21 cellular contexts compared by ENCODE assay signal in genomic region chr7:141944811-141945210, GRCh38. TPM values are rescaled to one million over a fixed set of nuclear protein-coding genes. Genes with fewer than 3 reads are reported as not detected.
"Had no signal": no experiment of that assay in that cellular context is flagged by ENCODE, and none has a peak within 500 bp of the region (broad histone marks: within the 10 kb centered on the region; RNA-seq: fewer than 3 reads in every experiment).

No MANE protein-coding gene starts in this region.

- H3K27me3 Mint-ChIP-seq: activated CD4-positive, alpha-beta memory T cell treated with anti-CD3 and anti-CD28 coated beads, Interleukin-2, amount 10 ng/mL, durations not matched to agents 7 days and 5 days; memory B cell; progenitor cell of endocrine pancreas; stimulated activated memory B cell treated with anti-CD40 and anti-IgM and Interleukin-4, amounts not matched to agents 10 μg/mL and 1 μg/mL and 100 μg/mL, for 72 hours had no signal

- DNase-seq: activated CD4-positive, alpha-beta memory T cell treated with anti-CD3 and anti-CD28 coated beads, Interleukin-2, amount 10 ng/mL, durations not matched to agents 7 days and 5 days; activated CD4-positive, CD25-positive, alpha-beta regulatory T cell treated with anti-CD3 and anti-CD28 coated beads, Interleukin-2, amount 50 U/mL, for 72 hours; activated gamma-delta T cell treated with Interleukin-2 at 50 U/mL for 16 hours; activated naive CD8-positive, alpha-beta T cell treated with anti-CD3 and anti-CD28 coated beads, Interleukin-2, amount 10 ng/mL, durations not matched to agents 7 days and 5 days; activated T-cell treated with anti-CD3 and anti-CD28 coated beads, Interleukin-2, amount 50 U/mL, for 72 hours; anterior cingulate cortex; dorsolateral prefrontal cortex; left colon; occipital lobe; right cardiac atrium; substantia nigra had no signal

- H3K27ac ChIP-seq: breast epithelium, dorsolateral prefrontal cortex, esophagus muscularis mucosa had no signal

- H3K4me3 ChIP-seq: breast epithelium, esophagus muscularis mucosa, smooth muscle cell had no signal

- H3K36me3 ChIP-seq: breast epithelium, esophagus muscularis mucosa had no signal

- H3K4me2 ChIP-seq: smooth muscle cell had no signal

- H3K36me3 Mint-ChIP-seq: activated naive CD8-positive, alpha-beta T cell treated with anti-CD3 and anti-CD28 coated beads, Interleukin-2, amount 10 ng/mL, durations not matched to agents 7 days and 5 days; memory B cell had no signal

- H3K4me1 ChIP-seq: breast epithelium, esophagus muscularis mucosa had no signal

- H3K27ac Mint-ChIP-seq: activated CD4-positive, alpha-beta memory T cell treated with anti-CD3 and anti-CD28 coated beads, Interleukin-2, amount 10 ng/mL, durations not matched to agents 7 days and 5 days; activated naive CD8-positive, alpha-beta T cell treated with anti-CD3 and anti-CD28 coated beads, Interleukin-2, amount 10 ng/mL, durations not matched to agents 7 days and 5 days; activated T-cell treated with anti-CD3 and anti-CD28 coated beads, Interleukin-2, amount 50 U/mL, for 72 hours; memory B cell; natural killer cell treated with Interleukin-12 subunit alpha and Interleukin-12 subunit beta and Interleukin-15 and Interleukin-18, amount 100 ng/mL, for 72 hours; progenitor cell of endocrine pancreas; stimulated activated memory B cell treated with anti-CD40 and anti-IgM and Interleukin-4, amounts not matched to agents 10 μg/mL and 1 μg/mL and 100 μg/mL, for 72 hours had no signal

- ATAC-seq: left colon; natural killer cell treated with Interleukin-12 subunit alpha and Interleukin-12 subunit beta and Interleukin-15 and Interleukin-18, amount 100 ng/mL, for 72 hours; right cardiac atrium; stimulated activated memory B cell treated with anti-CD40 and anti-IgM and Interleukin-4, amounts not matched to agents 10 μg/mL and 1 μg/mL and 100 μg/mL, for 72 hours had no signal

- H3K4me1 Mint-ChIP-seq: activated CD4-positive, alpha-beta memory T cell treated with anti-CD3 and anti-CD28 coated beads, Interleukin-2, amount 10 ng/mL, durations not matched to agents 7 days and 5 days; activated naive CD8-positive, alpha-beta T cell treated with anti-CD3 and anti-CD28 coated beads, Interleukin-2, amount 10 ng/mL, durations not matched to agents 7 days and 5 days; memory B cell; stimulated activated memory B cell treated with anti-CD40 and anti-IgM and Interleukin-4, amounts not matched to agents 10 μg/mL and 1 μg/mL and 100 μg/mL, for 72 hours had no signal

- H3K4me3 Mint-ChIP-seq: activated CD4-positive, alpha-beta memory T cell treated with anti-CD3 and anti-CD28 coated beads, Interleukin-2, amount 10 ng/mL, durations not matched to agents 7 days and 5 days; activated naive CD8-positive, alpha-beta T cell treated with anti-CD3 and anti-CD28 coated beads, Interleukin-2, amount 10 ng/mL, durations not matched to agents 7 days and 5 days; activated T-cell treated with anti-CD3 and anti-CD28 coated beads, Interleukin-2, amount 50 U/mL, for 72 hours; memory B cell; natural killer cell treated with Interleukin-12 subunit alpha and Interleukin-12 subunit beta and Interleukin-15 and Interleukin-18, amount 100 ng/mL, for 72 hours; stimulated activated memory B cell treated with anti-CD40 and anti-IgM and Interleukin-4, amounts not matched to agents 10 μg/mL and 1 μg/mL and 100 μg/mL, for 72 hours had no signal

- H3K27me3 ChIP-seq: breast epithelium, esophagus muscularis mucosa had no signal

RNA-seq across cellular contexts. Expression of gene CLEC5A, which starts 2.0 kb away (rescaled TPM):
- total RNA-seq: activated CD4-positive, alpha-beta memory T cell treated with anti-CD3 and anti-CD28 coated beads, Interleukin-2, amount 10 ng/mL, durations not matched to agents 7 days and 5 days; activated T-cell treated with anti-CD3 and anti-CD28 coated beads, Interleukin-2, amount 50 U/mL, for 72 hours; chondrocyte; fibroblast of villous mesenchyme; natural killer cell treated with Interleukin-12 subunit alpha and Interleukin-12 subunit beta and Interleukin-15 and Interleukin-18, amount 100 ng/mL, for 72 hours; occipital lobe; progenitor cell of endocrine pancreas; smooth muscle cell had no signal
- polyA plus RNA-seq: smooth muscle cell had no signal

RNA-seq across cellular contexts. Expression of gene OR9A4, which starts 28.6 kb away (rescaled TPM):
- total RNA-seq: activated CD4-positive, alpha-beta memory T cell treated with anti-CD3 and anti-CD28 coated beads, Interleukin-2, amount 10 ng/mL, durations not matched to agents 7 days and 5 days; activated naive CD8-positive, alpha-beta T cell treated with anti-CD3 and anti-CD28 coated beads, Interleukin-2, amount 10 ng/mL, durations not matched to agents 7 days and 5 days; activated T-cell treated with anti-CD3 and anti-CD28 coated beads, Interleukin-2, amount 50 U/mL, for 72 hours; chondrocyte; fibroblast of villous mesenchyme; left colon; mucosa of gallbladder; natural killer cell treated with Interleukin-12 subunit alpha and Interleukin-12 subunit beta and Interleukin-15 and Interleukin-18, amount 100 ng/mL, for 72 hours; smooth muscle cell had no signal
- polyA plus RNA-seq: right cardiac atrium, smooth muscle cell had no signal

RNA-seq across cellular contexts. Expression of gene TAS2R38, which starts 28.8 kb away (rescaled TPM):
- total RNA-seq: activated CD4-positive, alpha-beta memory T cell treated with anti-CD3 and anti-CD28 coated beads, Interleukin-2, amount 10 ng/mL, durations not matched to agents 7 days and 5 days; activated naive CD8-positive, alpha-beta T cell treated with anti-CD3 and anti-CD28 coated beads, Interleukin-2, amount 10 ng/mL, durations not matched to agents 7 days and 5 days; activated T-cell treated with anti-CD3 and anti-CD28 coated beads, Interleukin-2, amount 50 U/mL, for 72 hours; breast epithelium; chondrocyte; dorsolateral prefrontal cortex; esophagus muscularis mucosa; fibroblast of villous mesenchyme; left colon; mucosa of gallbladder; natural killer cell treated with Interleukin-12 subunit alpha and Interleukin-12 subunit beta and Interleukin-15 and Interleukin-18, amount 100 ng/mL, for 72 hours; occipital lobe; progenitor cell of endocrine pancreas; right cardiac atrium; smooth muscle cell had no signal
- polyA plus RNA-seq: right cardiac atrium, smooth muscle cell had no signal

RNA-seq across cellular contexts. Expression of gene MGAM, which starts 50.9 kb away (rescaled TPM):
- total RNA-seq: activated naive CD8-positive, alpha-beta T cell treated with anti-CD3 and anti-CD28 coated beads, Interleukin-2, amount 10 ng/mL, durations not matched to agents 7 days and 5 days had no signal
